In the genomic region with DNA sequence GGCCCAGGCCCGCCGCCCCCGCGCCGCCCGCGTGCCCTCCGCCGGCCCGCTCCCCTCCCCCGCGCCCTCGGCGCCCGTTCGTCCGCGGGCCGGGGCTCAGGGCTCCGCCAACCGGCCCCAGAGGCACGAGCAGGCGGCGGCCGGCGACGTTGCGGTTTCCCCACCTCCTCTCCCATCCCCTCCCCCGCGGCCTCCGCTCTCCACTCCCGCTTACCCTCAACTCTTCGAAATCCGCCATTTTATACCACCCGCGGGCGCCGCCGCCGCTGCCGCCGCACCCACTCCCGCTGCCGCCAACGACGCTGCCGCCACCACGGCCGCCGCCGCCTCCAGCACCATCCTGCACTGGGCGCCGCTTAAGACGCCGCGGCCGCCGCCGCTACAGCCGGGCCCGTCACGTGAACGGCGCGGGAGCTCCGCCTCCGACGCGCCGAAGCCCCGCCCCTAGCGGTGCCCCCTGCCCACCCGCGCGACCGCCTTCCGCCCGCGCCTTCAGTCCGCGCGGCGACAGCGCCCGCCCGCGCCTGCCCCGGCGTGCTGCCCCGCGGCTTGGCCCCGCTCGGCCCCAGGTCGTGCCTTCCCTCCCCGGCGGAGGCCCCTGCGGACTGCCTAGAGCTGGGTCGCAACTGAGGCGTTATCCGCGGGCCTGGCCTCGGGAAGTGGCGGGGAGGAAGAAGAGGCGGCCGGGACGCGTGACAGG, we compare ENCODE assay signal across 1 cellular context.
TF ChIP-seq lines count a peak whose summit lies in the region.

A gene with protein sequence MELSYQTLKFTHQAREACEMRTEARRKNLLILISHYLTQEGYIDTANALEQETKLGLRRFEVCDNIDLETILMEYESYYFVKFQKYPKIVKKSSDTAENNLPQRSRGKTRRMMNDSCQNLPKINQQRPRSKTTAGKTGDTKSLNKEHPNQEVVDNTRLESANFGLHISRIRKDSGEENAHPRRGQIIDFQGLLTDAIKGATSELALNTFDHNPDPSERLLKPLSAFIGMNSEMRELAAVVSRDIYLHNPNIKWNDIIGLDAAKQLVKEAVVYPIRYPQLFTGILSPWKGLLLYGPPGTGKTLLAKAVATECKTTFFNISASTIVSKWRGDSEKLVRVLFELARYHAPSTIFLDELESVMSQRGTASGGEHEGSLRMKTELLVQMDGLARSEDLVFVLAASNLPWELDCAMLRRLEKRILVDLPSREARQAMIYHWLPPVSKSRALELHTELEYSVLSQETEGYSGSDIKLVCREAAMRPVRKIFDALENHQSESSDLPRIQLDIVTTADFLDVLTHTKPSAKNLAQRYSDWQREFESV (plus strand): TSS at position 495 of the 700 bp plus-strand sequence. CDS start 29,271 bp downstream, outside the sequence.
A gene with protein sequence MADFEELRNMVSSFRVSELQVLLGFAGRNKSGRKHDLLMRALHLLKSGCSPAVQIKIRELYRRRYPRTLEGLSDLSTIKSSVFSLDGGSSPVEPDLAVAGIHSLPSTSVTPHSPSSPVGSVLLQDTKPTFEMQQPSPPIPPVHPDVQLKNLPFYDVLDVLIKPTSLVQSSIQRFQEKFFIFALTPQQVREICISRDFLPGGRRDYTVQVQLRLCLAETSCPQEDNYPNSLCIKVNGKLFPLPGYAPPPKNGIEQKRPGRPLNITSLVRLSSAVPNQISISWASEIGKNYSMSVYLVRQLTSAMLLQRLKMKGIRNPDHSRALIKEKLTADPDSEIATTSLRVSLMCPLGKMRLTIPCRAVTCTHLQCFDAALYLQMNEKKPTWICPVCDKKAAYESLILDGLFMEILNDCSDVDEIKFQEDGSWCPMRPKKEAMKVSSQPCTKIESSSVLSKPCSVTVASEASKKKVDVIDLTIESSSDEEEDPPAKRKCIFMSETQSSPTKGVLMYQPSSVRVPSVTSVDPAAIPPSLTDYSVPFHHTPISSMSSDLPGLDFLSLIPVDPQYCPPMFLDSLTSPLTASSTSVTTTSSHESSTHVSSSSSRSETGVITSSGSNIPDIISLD (minus strand): TSS at position 400 of the 700 bp plus-strand sequence. CDS start 162 bp downstream, at position 238.

TF ChIP-seq in HepG2, 621 proteins besides CTCF, POLR2A, EP300 and RAD21 (continued from another document and continues in another):
- TF ChIP-seq, protein P1, sequence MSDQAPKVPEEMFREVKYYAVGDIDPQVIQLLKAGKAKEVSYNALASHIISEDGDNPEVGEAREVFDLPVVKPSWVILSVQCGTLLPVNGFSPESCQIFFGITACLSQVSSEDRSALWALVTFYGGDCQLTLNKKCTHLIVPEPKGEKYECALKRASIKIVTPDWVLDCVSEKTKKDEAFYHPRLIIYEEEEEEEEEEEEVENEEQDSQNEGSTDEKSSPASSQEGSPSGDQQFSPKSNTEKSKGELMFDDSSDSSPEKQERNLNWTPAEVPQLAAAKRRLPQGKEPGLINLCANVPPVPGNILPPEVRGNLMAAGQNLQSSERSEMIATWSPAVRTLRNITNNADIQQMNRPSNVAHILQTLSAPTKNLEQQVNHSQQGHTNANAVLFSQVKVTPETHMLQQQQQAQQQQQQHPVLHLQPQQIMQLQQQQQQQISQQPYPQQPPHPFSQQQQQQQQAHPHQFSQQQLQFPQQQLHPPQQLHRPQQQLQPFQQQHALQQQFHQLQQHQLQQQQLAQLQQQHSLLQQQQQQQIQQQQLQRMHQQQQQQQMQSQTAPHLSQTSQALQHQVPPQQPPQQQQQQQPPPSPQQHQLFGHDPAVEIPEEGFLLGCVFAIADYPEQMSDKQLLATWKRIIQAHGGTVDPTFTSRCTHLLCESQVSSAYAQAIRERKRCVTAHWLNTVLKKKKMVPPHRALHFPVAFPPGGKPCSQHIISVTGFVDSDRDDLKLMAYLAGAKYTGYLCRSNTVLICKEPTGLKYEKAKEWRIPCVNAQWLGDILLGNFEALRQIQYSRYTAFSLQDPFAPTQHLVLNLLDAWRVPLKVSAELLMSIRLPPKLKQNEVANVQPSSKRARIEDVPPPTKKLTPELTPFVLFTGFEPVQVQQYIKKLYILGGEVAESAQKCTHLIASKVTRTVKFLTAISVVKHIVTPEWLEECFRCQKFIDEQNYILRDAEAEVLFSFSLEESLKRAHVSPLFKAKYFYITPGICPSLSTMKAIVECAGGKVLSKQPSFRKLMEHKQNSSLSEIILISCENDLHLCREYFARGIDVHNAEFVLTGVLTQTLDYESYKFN (CRISPR knock-in tag; conservative IDR thresholded peaks at IDR 0.05), result no peak
- TF ChIP-seq, protein P2, sequence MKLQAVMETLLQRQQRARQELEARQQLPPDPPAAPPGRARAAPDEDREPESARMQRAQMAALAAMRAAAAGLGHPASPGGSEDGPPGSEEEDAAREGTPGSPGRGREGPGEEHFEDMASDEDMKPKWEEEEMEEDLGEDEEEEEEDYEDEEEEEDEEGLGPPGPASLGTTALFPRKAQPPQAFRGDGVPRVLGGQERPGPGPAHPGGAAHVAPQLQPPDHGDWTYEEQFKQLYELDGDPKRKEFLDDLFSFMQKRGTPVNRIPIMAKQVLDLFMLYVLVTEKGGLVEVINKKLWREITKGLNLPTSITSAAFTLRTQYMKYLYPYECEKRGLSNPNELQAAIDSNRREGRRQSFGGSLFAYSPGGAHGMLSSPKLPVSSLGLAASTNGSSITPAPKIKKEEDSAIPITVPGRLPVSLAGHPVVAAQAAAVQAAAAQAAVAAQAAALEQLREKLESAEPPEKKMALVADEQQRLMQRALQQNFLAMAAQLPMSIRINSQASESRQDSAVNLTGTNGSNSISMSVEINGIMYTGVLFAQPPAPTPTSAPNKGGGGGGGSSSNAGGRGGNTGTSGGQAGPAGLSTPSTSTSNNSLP (IDR thresholded peaks at IDR 0.05; ENCODE audit: low read depth, low read length), result no peak
- TF ChIP-seq TEAD2 (CRISPR knock-in tag; IDR thresholded peaks at IDR 0.05), result no peak
- TF ChIP-seq IRX3 (CRISPR knock-in tag; IDR thresholded peaks at IDR 0.05; ENCODE audit: borderline replicate concordance, low read depth), result no peak
- no peak for TF ChIP-seq MTA1 (CRISPR knock-in tag; IDR thresholded peaks at IDR 0.05; ENCODE audit: borderline replicate concordance)
- TF ChIP-seq, protein P3, sequence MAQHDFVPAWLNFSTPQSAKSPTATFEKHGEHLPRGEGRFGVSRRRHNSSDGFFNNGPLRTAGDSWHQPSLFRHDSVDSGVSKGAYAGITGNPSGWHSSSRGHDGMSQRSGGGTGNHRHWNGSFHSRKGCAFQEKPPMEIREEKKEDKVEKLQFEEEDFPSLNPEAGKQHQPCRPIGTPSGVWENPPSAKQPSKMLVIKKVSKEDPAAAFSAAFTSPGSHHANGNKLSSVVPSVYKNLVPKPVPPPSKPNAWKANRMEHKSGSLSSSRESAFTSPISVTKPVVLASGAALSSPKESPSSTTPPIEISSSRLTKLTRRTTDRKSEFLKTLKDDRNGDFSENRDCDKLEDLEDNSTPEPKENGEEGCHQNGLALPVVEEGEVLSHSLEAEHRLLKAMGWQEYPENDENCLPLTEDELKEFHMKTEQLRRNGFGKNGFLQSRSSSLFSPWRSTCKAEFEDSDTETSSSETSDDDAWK (CRISPR knock-in tag; IDR thresholded peaks at IDR 0.05), result no peak
- TF ChIP-seq JUND (CRISPR knock-in tag; IDR thresholded peaks at IDR 0.05), result no peak
- TF ChIP-seq, protein P4, sequence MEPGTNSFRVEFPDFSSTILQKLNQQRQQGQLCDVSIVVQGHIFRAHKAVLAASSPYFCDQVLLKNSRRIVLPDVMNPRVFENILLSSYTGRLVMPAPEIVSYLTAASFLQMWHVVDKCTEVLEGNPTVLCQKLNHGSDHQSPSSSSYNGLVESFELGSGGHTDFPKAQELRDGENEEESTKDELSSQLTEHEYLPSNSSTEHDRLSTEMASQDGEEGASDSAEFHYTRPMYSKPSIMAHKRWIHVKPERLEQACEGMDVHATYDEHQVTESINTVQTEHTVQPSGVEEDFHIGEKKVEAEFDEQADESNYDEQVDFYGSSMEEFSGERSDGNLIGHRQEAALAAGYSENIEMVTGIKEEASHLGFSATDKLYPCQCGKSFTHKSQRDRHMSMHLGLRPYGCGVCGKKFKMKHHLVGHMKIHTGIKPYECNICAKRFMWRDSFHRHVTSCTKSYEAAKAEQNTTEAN (CRISPR knock-in tag; conservative IDR thresholded peaks at IDR 0.05), result no peak
- no peak for TF ChIP-seq ZNF224 (CRISPR knock-in tag; IDR thresholded peaks at IDR 0.05)
- no peak for TF ChIP-seq WIZ (CRISPR knock-in tag; IDR thresholded peaks at IDR 0.05)
- TF ChIP-seq ZNF430 (CRISPR knock-in tag; IDR thresholded peaks at IDR 0.05), result no peak
- peak; percentile 68; the same call in 1 of the 2 replicates for TF ChIP-seq ZSCAN31 (CRISPR knock-in tag; IDR thresholded peaks at IDR 0.05; ENCODE audit: low read depth)
- TF ChIP-seq, protein P5, sequence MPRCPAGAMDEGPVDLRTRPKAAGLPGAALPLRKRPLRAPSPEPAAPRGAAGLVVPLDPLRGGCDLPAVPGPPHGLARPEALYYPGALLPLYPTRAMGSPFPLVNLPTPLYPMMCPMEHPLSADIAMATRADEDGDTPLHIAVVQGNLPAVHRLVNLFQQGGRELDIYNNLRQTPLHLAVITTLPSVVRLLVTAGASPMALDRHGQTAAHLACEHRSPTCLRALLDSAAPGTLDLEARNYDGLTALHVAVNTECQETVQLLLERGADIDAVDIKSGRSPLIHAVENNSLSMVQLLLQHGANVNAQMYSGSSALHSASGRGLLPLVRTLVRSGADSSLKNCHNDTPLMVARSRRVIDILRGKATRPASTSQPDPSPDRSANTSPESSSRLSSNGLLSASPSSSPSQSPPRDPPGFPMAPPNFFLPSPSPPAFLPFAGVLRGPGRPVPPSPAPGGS (CRISPR knock-in tag; IDR thresholded peaks at IDR 0.05), result 0 out of 2 replicates have a peak, but pooled peaks have one; percentile 43
- no peak for TF ChIP-seq ZNF33A (CRISPR knock-in tag; IDR thresholded peaks at IDR 0.05; ENCODE audit: borderline replicate concordance)
- no peak for TF ChIP-seq SMARCE1 (IDR thresholded peaks at IDR 0.05; ENCODE audit: borderline replicate concordance)
- TF ChIP-seq, protein P6, sequence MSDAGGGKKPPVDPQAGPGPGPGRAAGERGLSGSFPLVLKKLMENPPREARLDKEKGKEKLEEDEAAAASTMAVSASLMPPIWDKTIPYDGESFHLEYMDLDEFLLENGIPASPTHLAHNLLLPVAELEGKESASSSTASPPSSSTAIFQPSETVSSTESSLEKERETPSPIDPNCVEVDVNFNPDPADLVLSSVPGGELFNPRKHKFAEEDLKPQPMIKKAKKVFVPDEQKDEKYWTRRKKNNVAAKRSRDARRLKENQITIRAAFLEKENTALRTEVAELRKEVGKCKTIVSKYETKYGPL (CRISPR knock-in tag; IDR thresholded peaks at IDR 0.05), result no peak
- no peak for TF ChIP-seq ZIK1 (CRISPR knock-in tag; IDR thresholded peaks at IDR 0.05; ENCODE audit: borderline replicate concordance, low read depth)
- no peak for TF ChIP-seq ZNF484 (CRISPR knock-in tag; IDR thresholded peaks at IDR 0.05; ENCODE audit: borderline replicate concordance, low read depth)
- no peak for TF ChIP-seq DPF2 (CRISPR knock-in tag; IDR thresholded peaks at IDR 0.05; ENCODE audit: borderline replicate concordance, low read depth)
- TF ChIP-seq, protein P7, sequence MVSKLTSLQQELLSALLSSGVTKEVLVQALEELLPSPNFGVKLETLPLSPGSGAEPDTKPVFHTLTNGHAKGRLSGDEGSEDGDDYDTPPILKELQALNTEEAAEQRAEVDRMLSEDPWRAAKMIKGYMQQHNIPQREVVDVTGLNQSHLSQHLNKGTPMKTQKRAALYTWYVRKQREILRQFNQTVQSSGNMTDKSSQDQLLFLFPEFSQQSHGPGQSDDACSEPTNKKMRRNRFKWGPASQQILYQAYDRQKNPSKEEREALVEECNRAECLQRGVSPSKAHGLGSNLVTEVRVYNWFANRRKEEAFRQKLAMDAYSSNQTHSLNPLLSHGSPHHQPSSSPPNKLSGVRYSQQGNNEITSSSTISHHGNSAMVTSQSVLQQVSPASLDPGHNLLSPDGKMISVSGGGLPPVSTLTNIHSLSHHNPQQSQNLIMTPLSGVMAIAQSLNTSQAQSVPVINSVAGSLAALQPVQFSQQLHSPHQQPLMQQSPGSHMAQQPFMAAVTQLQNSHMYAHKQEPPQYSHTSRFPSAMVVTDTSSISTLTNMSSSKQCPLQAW (CRISPR knock-in tag; IDR thresholded peaks at IDR 0.05), result no peak
- TF ChIP-seq ZFP41 (CRISPR knock-in tag; IDR thresholded peaks at IDR 0.05; ENCODE audit: borderline replicate concordance), result no peak
- TF ChIP-seq ZNF615 (CRISPR knock-in tag; IDR thresholded peaks at IDR 0.05; ENCODE audit: borderline replicate concordance), result no peak
- 0 out of 2 replicates have a peak, but pooled peaks have one; percentile 31 for TF ChIP-seq ZNF709 (CRISPR knock-in tag; IDR thresholded peaks at IDR 0.05)
- TF ChIP-seq ZNF816 (CRISPR knock-in tag; IDR thresholded peaks at IDR 0.05; ENCODE audit: borderline replicate concordance), result no peak
- TF ChIP-seq ZNF790 (CRISPR knock-in tag; IDR thresholded peaks at IDR 0.05; ENCODE audit: borderline replicate concordance), result peak; percentile 42; the same call in 1 of the 2 replicates
- TF ChIP-seq, protein P8, sequence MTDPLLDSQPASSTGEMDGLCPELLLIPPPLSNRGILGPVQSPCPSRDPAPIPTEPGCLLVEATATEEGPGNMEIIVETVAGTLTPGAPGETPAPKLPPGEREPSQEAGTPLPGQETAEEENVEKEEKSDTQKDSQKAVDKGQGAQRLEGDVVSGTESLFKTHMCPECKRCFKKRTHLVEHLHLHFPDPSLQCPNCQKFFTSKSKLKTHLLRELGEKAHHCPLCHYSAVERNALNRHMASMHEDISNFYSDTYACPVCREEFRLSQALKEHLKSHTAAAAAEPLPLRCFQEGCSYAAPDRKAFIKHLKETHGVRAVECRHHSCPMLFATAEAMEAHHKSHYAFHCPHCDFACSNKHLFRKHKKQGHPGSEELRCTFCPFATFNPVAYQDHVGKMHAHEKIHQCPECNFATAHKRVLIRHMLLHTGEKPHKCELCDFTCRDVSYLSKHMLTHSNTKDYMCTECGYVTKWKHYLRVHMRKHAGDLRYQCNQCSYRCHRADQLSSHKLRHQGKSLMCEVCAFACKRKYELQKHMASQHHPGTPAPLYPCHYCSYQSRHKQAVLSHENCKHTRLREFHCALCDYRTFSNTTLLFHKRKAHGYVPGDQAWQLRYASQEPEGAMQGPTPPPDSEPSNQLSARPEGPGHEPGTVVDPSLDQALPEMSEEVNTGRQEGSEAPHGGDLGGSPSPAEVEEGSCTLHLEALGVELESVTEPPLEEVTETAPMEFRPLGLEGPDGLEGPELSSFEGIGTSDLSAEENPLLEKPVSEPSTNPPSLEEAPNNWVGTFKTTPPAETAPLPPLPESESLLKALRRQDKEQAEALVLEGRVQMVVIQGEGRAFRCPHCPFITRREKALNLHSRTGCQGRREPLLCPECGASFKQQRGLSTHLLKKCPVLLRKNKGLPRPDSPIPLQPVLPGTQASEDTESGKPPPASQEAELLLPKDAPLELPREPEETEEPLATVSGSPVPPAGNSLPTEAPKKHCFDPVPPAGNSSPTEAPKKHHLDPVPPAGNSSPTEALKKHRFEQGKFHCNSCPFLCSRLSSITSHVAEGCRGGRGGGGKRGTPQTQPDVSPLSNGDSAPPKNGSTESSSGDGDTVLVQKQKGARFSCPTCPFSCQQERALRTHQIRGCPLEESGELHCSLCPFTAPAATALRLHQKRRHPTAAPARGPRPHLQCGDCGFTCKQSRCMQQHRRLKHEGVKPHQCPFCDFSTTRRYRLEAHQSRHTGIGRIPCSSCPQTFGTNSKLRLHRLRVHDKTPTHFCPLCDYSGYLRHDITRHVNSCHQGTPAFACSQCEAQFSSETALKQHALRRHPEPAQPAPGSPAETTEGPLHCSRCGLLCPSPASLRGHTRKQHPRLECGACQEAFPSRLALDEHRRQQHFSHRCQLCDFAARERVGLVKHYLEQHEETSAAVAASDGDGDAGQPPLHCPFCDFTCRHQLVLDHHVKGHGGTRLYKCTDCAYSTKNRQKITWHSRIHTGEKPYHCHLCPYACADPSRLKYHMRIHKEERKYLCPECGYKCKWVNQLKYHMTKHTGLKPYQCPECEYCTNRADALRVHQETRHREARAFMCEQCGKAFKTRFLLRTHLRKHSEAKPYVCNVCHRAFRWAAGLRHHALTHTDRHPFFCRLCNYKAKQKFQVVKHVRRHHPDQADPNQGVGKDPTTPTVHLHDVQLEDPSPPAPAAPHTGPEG (CRISPR knock-in tag; IDR thresholded peaks at IDR 0.05), result peak; percentile 99
- no peak for TF ChIP-seq ZNF556 (CRISPR knock-in tag; IDR thresholded peaks at IDR 0.05; ENCODE audit: borderline replicate concordance)
- TF ChIP-seq ZNF34 (CRISPR knock-in tag; IDR thresholded peaks at IDR 0.05; ENCODE audit: borderline replicate concordance), result no peak
